In the genomic region with DNA sequence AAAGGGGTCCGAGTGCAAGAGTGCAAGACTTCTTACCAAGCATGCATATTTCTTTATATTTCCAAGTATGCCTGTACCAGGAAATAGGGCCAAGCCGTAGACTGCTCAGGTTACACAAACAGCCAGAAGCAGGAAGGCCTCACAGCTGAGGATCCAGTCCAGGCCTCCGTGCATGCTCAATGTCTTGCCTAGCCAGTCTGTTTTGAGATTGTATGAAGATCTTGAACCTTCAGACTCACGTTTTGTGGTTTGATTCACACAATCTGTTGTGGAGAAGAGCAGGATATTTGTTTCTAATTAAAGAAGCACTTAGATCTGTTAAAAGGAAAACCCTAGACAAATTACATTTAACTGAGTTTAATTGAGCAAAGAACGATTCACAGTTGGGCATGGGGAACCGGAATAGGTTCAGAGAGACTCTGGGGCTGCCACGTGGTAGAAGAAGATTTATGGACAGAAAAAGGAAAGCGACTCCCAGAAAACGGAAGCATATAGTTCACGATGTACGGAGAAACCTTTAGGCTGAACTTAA, we compare ENCODE assay signal across 8 cellular contexts. TPM values are rescaled to one million over a fixed set of nuclear protein-coding genes. Genes with fewer than 3 reads are reported as not detected.
A peak's percentile ranks its signal among the peaks of the same experiment; 100 is the strongest.
DNase-seq lines count a peak whose midpoint lies in the region; ATAC-seq and TF ChIP-seq lines count a peak whose summit lies in the region.

No MANE protein-coding gene starts in this region.

- TF ChIP-seq POLR2A in uterus (IDR thresholded peaks at IDR 0.05), result no peak

- peak; percentile 27 for DNase-seq in GDM1 (lab: John Stamatoyannopoulos, UW)
- DNase-seq in KG1 (lab: John Stamatoyannopoulos, UW), result peak; percentile 63
- DNase-seq in SK-N-DZ (ENCODE audit: low spot score), result peak; percentile 62
- DNase-seq in effector memory CD8-positive, alpha-beta T cell, result no peak
- DNase-seq in mucosa of gallbladder (ENCODE audit: low spot score), result peak; percentile 55
- DNase-seq in uterus, result peak in 1 of 2 donors; percentile 55
- no peak for DNase-seq in foreskin melanocyte
- no peak for DNase-seq in stimulated activated CD4-positive, alpha-beta T cell treated with anti-CD3 and anti-CD28 coated beads, Interleukin-2, amount 100 ng/mL, for 24 hours

- H3K4me1 Mint-ChIP-seq in effector memory CD8-positive, alpha-beta T cell (ENCODE audit: low read depth in 2 of 2), result peaks cover 14 to 15% of the 10 kb centered on the region in 2 donors

- H3K9me3 ChIP-seq in uterus, result no peaks in the 10 kb centered on the region

- ATAC-seq in effector memory CD8-positive, alpha-beta T cell (replicated peaks), result no peak

- no peaks in the 10 kb centered on the region for H3K36me3 Mint-ChIP-seq in effector memory CD8-positive, alpha-beta T cell (ENCODE audit: insufficient read depth)

- H3K4me1 ChIP-seq in uterus, result no peaks in the 10 kb centered on the region

- peak overlapping the region; percentile 43 to 54 for H3K4me3 ChIP-seq in uterus

- H3K4me3 Mint-ChIP-seq in effector memory CD8-positive, alpha-beta T cell, result peak overlapping the region; percentile 82 to 94

- intact Hi-C loops in uterus (cut with DNase I; ENCODE audit: low total_unique reads), result no loop called here

- peak overlapping the region in 1 of 2 donors; percentile 92 for H3K27ac Mint-ChIP-seq in effector memory CD8-positive, alpha-beta T cell

- H3K27me3 ChIP-seq in uterus, result no peaks in the 10 kb centered on the region

- H3K27me3 Mint-ChIP-seq in effector memory CD8-positive, alpha-beta T cell, result no peaks in the 10 kb centered on the region

- H3K27ac ChIP-seq in uterus, result peak overlapping the region; percentile 82 to 84

- no peaks in the 10 kb centered on the region for H3K36me3 ChIP-seq in uterus

- TF ChIP-seq CTCF in uterus (IDR thresholded peaks at IDR 0.05), result no peak

- no peaks in the 10 kb centered on the region for H3K9me3 Mint-ChIP-seq in effector memory CD8-positive, alpha-beta T cell

RNA-seq across cellular contexts. Expression of a gene that starts 1.2 kb away (rescaled TPM):
- 15.9 and 26.8 TPM in 2 replicates for polyA plus RNA-seq in SK-N-DZ (2014; cell fraction: cytosol; rRNA removed)
- 5.1 and 10.7 TPM in 2 replicates for polyA plus RNA-seq in SK-N-DZ (2014; cell fraction: nucleus; rRNA removed)
- total RNA-seq in mucosa of gallbladder, result 194 TPM
- 100 to 1,000 TPM in 1 of 4 donors, 10 to 100 TPM in 3; 19.4 to 141 (median 40.7) TPM for total RNA-seq in uterus

Comparison
In these comparisons a context has a peak if more than half of its experiments do, and no peak if none do; other contexts are left out.
1. DNase-seq: peak in GDM1 (single experiment), KG1 (single experiment), SK-N-DZ (single experiment) and mucosa of gallbladder (single experiment); none in effector memory CD8-positive, alpha-beta T cell (0 of 3), foreskin melanocyte (single experiment) and stimulated activated CD4-positive, alpha-beta T cell treated with anti-CD3 and anti-CD28 coated beads, Interleukin-2, amount 100 ng/mL, for 24 hours (0 of 2).